Comparison of ENCODE assay signal across 12 cellular contexts in the genomic region with DNA sequence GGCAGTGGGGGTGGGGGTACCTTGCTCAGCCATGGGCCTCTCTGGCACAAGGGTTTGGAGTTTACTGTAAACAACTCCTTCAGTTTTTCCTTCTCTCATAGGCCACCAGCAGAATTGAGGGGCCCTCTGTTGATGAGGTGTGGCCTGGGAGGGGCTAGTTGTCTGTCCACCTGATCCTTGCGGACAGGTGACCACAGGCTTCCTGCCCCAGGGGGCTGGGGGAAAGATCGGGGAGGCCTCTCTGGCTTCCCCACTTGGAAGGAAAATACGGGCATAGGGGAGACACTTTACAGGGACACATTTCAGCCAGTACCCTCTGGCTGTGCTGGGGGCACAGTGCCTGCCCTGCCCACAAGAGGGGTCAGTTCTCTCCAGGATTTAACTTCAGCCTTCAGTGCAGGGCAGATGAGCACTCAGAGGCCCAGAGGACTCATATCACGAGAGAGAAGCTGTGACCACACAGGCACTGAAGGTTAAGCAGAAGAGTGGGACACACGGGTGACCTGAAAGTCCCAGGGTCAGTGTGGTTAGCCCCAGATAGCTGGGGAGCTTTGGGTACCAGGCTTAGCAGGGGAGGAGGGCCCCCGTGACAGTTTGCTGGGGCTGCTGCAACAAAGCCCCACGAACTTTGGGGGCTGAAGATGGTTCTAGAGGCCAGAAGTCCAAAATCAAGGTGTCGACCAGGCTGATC.
DNase-seq lines count a peak whose midpoint lies in the region; ATAC-seq and TF ChIP-seq lines count a peak whose summit lies in the region.
"Had no signal": no experiment of that assay in that cellular context is flagged by ENCODE, and none has a peak within 500 bp of the region (broad histone marks: within the 10 kb centered on the region; RNA-seq: fewer than 3 reads in every experiment).

No MANE protein-coding gene starts in this region.

- intact Hi-C loops in left ventricle myocardium superior (cut with micrococcal nuclease) (no loop called here), sciatic nerve (cut with DNase I) (no loop called here)

- H3K4me3 ChIP-seq in right atrium auricular region (no peak overlapping the region), endodermal cell (ENCODE audit: low read length) (no peak overlapping the region)

- WGBS in endodermal cell (ENCODE audit: insufficient coverage in 1 of 2, insufficient read length in 1 of 2), 2 experiments: 90 to 93% methylated on average over 6 to 8 of the region's 8 CpGs

- H3K36me3 ChIP-seq in right atrium auricular region: no peaks in the 10 kb centered on the region
- H3K36me3 ChIP-seq in endodermal cell (ENCODE audit: control insufficient read depth, insufficient read depth, low read length): no peaks in the 10 kb centered on the region

- DNase-seq in right atrium auricular region (ENCODE audit: low spot score) (no peak), left ventricle myocardium superior (no peak), endodermal cell (no peak), osteocyte (ENCODE audit: extremely low spot score, unreplicated experiment) (no peak), sciatic nerve (ENCODE audit: low spot score) (no peak), G401 (ENCODE audit: low spot score) (no peak)
- DNase-seq in activated CD4-positive, CD25-positive, alpha-beta regulatory T cell treated with anti-CD3 and anti-CD28 coated beads, Interleukin-2, amount 50 U/mL, for 72 hours: no peak
- DNase-seq: NCI-H774; stimulated activated CD4-positive, alpha-beta T cell treated with anti-CD3 and anti-CD28 coated beads, Interleukin-1b, Interleukin-23, amount 100 ng/mL, for 48 hours; T-helper 9 cell had no signal

- no peaks in the 10 kb centered on the region for H3K36me3 Mint-ChIP-seq in endodermal cell (ENCODE audit: low read depth)
- H3K36me3 Mint-ChIP-seq in osteocyte (ENCODE audit: unreplicated experiment): no peaks in the 10 kb centered on the region

- ATAC-seq in left ventricle myocardium superior (no peak), HG03108 (IDR thresholded peaks at IDR 0.05; ENCODE audit: unreplicated experiment) (no peak), sciatic nerve (no peak)

- H3K9me3 ChIP-seq in right atrium auricular region (no peaks in the 10 kb centered on the region), endodermal cell (ENCODE audit: control insufficient read depth, low read length) (no peaks in the 10 kb centered on the region)

- H3K27ac Mint-ChIP-seq in endodermal cell (peak overlapping the region; percentile 68), osteocyte (ENCODE audit: unreplicated experiment) (peak overlapping the region; percentile 85)

- no peak overlapping the region for H3K9ac ChIP-seq in endodermal cell (ENCODE audit: extremely low read depth, low read length, poor library complexity, severe bottlenecking)

- H3K4me3 Mint-ChIP-seq in endodermal cell (no peak overlapping the region), osteocyte (ENCODE audit: unreplicated experiment) (no peak overlapping the region)

- H3K27me3 ChIP-seq in right atrium auricular region (no peaks in the 10 kb centered on the region), endodermal cell (ENCODE audit: control insufficient read depth, insufficient read depth, low read length, poor library complexity, severe bottlenecking) (no peaks in the 10 kb centered on the region)

- peaks cover 0 to 96% of the 10 kb centered on the region in 2 donors for H3K4me1 ChIP-seq in right atrium auricular region
- H3K4me1 ChIP-seq in endodermal cell (ENCODE audit: control insufficient read depth, insufficient read depth, low read length): peaks cover 27% of the 10 kb centered on the region

- TF ChIP-seq CTCF in right atrium auricular region (IDR thresholded peaks at IDR 0.05): no peak
- no peak for TF ChIP-seq CTCF in endodermal cell (conservative IDR thresholded peaks at IDR 0.05)
- no peak for TF ChIP-seq CTCF in osteocyte (IDR thresholded peaks at IDR 0.05)

- H3K27ac ChIP-seq in right atrium auricular region (peak overlapping the region; percentile 71 to 72), endodermal cell (ENCODE audit: low read depth, low read length) (no peak overlapping the region)

- H3K27me3 Mint-ChIP-seq in endodermal cell (ENCODE audit: insufficient read depth) (no peaks in the 10 kb centered on the region), osteocyte (ENCODE audit: unreplicated experiment) (no peaks in the 10 kb centered on the region)

- peaks cover 57% of the 10 kb centered on the region for H3K4me1 Mint-ChIP-seq in endodermal cell
- peaks cover 91% of the 10 kb centered on the region for H3K4me1 Mint-ChIP-seq in osteocyte (ENCODE audit: unreplicated experiment)

- in situ Hi-C loops in G401 (cut with HindIII; ENCODE audit: low sequenced_read_pairs): no loop called here

- H3K9me3 Mint-ChIP-seq in endodermal cell (no peaks in the 10 kb centered on the region), osteocyte (ENCODE audit: unreplicated experiment) (no peaks in the 10 kb centered on the region)
- H3K9me3 Mint-ChIP-seq: CD14-positive monocyte had no signal
